29 cellular contexts compared by ENCODE assay signal in genomic region chr4:41927761-41928499, GRCh38. TPM values are rescaled to one million over a fixed set of nuclear protein-coding genes. Genes with fewer than 3 reads are reported as not detected.
"Had no signal": no experiment of that assay in that cellular context is flagged by ENCODE, and none has a peak within 500 bp of the region (broad histone marks: within the 10 kb centered on the region; RNA-seq: fewer than 3 reads in every experiment).

No MANE protein-coding gene starts in this region.

- H2AFZ ChIP-seq: hepatocyte had no signal

- H3K36me3 ChIP-seq: esophagus muscularis mucosa, gastroesophageal sphincter, heart left ventricle, ovary, suprapubic skin, transverse colon, upper lobe of right lung, vagina had no signal

- H3K4me1 Mint-ChIP-seq: memory B cell; natural killer cell; stimulated activated naive CD8-positive, alpha-beta T cell treated with anti-CD3 and anti-CD28 coated beads, Interleukin-15, amount 100 ng/mL, for 72 hours had no signal

- FAIRE-seq: endothelial cell of umbilical vein, kidney had no signal

- DNase-seq: dermis blood vessel endothelial cell; effector memory CD4-positive, alpha-beta T cell; heart left ventricle; kidney; natural killer cell; occipital lobe; ovary; retina; stimulated activated CD4-positive, alpha-beta T cell treated with anti-CD3 and anti-CD28 coated beads, Interleukin-12 subunit alpha, Interleukin-12 subunit beta, amount 100 ng/mL, for 4 hours; stimulated activated CD4-positive, alpha-beta T cell treated with anti-CD3 and anti-CD28 coated beads, Interleukin-1b, Interleukin-23, amount 100 ng/mL, for 48 hours; stimulated activated CD4-positive, alpha-beta T cell treated with anti-CD3 and anti-CD28 coated beads, Interleukin-4, amount 100 ng/mL, for 1 hour; stimulated activated CD8-positive, alpha-beta memory T cell treated with anti-CD3 and anti-CD28 coated beads, Interleukin-4, amount 100 ng/mL, for 48 hours; stimulated activated naive CD4-positive, alpha-beta T cell; stimulated activated naive CD8-positive, alpha-beta T cell treated with anti-CD3 and anti-CD28 coated beads, Interleukin-15, amount 100 ng/mL, for 72 hours; transverse colon; upper lobe of right lung had no signal

- H3K4me3 ChIP-seq: esophagus muscularis mucosa, gastroesophageal sphincter, heart left ventricle, hepatocyte, lung, ovary, smooth muscle cell, suprapubic skin, transverse colon, upper lobe of right lung, vagina had no signal

- H3K27ac ChIP-seq: esophagus muscularis mucosa, foreskin keratinocyte, gastroesophageal sphincter, heart left ventricle, hepatocyte, ovary, suprapubic skin, transverse colon, upper lobe of right lung, vagina had no signal

- ATAC-seq: foreskin keratinocyte; gastroesophageal sphincter; heart left ventricle; left lobe of liver; natural killer cell; sciatic nerve; stimulated activated naive CD8-positive, alpha-beta T cell treated with anti-CD3 and anti-CD28 coated beads, Interleukin-15, amount 100 ng/mL, for 72 hours; upper lobe of right lung had no signal

- H3K4me1 ChIP-seq: esophagus muscularis mucosa, foreskin keratinocyte, gastroesophageal sphincter, heart left ventricle, suprapubic skin, transverse colon, upper lobe of right lung, vagina had no signal

- H3K36me3 Mint-ChIP-seq: memory B cell, natural killer cell had no signal

- H3K4me2 ChIP-seq: hepatocyte, smooth muscle cell had no signal

- H3K9me3 Mint-ChIP-seq: memory B cell, natural killer cell had no signal

- H3K79me2 ChIP-seq: hepatocyte had no signal

- H3K4me3 Mint-ChIP-seq: memory B cell; natural killer cell; stimulated activated naive CD8-positive, alpha-beta T cell treated with anti-CD3 and anti-CD28 coated beads, Interleukin-15, amount 100 ng/mL, for 72 hours had no signal

- H3K9me3 ChIP-seq: esophagus muscularis mucosa, gastroesophageal sphincter, heart left ventricle, ovary, suprapubic skin, transverse colon, upper lobe of right lung, vagina had no signal

- H3K27ac Mint-ChIP-seq: memory B cell; natural killer cell; stimulated activated naive CD8-positive, alpha-beta T cell treated with anti-CD3 and anti-CD28 coated beads, Interleukin-15, amount 100 ng/mL, for 72 hours had no signal

- H3K27me3 ChIP-seq: foreskin keratinocyte, hepatocyte, ovary, suprapubic skin, upper lobe of right lung, vagina had no signal

RNA-seq across cellular contexts. Expression of gene DCAF4L1, which starts 53.6 kb away (rescaled TPM):
- total RNA-seq: epithelial cell of proximal tubule, vagina had no signal
- polyA plus RNA-seq: hepatocyte had no signal
